ENCODE assay signal across 16 cellular contexts in genomic region chr3:71548995-71549394, GRCh38. TPM values are rescaled to one million over a fixed set of nuclear protein-coding genes. Genes with fewer than 3 reads are reported as not detected.
DNase-seq lines count a peak whose midpoint lies in the region; ATAC-seq lines count a peak whose summit lies in the region.
"Had no signal": no experiment of that assay in that cellular context is flagged by ENCODE, and none has a peak within 500 bp of the region (broad histone marks: within the 10 kb centered on the region; RNA-seq: fewer than 3 reads in every experiment).

No MANE protein-coding gene starts in this region.

- in situ Hi-C loops in ACHN (cut with HindIII; ENCODE audit: low pct_ligation_motif_present, low pct_unique_long_range_greater_than_20kb, low sequenced_read_pairs) = no loop called here

- peaks cover 12% of the 10 kb centered on the region for H3K4me1 Mint-ChIP-seq in activated naive CD8-positive, alpha-beta T cell treated with anti-CD3 and anti-CD28 coated beads, Interleukin-2, amount 50 U/mL, for 24 hours

- H3K27ac Mint-ChIP-seq in activated naive CD8-positive, alpha-beta T cell treated with anti-CD3 and anti-CD28 coated beads, Interleukin-2, amount 50 U/mL, for 24 hours = no peak overlapping the region

- H3K4me3 Mint-ChIP-seq in activated naive CD8-positive, alpha-beta T cell treated with anti-CD3 and anti-CD28 coated beads, Interleukin-2, amount 50 U/mL, for 24 hours = no peak overlapping the region
- H3K4me3 Mint-ChIP-seq: activated T-cell treated with anti-CD3 and anti-CD28 coated beads, Interleukin-2, amount 50 U/mL, for 4 hours had no signal

- peak; percentile 73 for DNase-seq in ACHN
- no peak for DNase-seq in activated T-cell treated with anti-CD3 and anti-CD28 coated beads, Interleukin-2, amount 50 U/mL, for 1 hour
- no peak for DNase-seq in CD1c-positive myeloid dendritic cell (ENCODE audit: extremely low spot score)
- no peak for DNase-seq in activated naive CD8-positive, alpha-beta T cell treated with anti-CD3 and anti-CD28 coated beads, Interleukin-2, amount 50 U/mL, for 24 hours
- DNase-seq in mesenteric fat pad (ENCODE audit: low spot score) = no peak
- DNase-seq: activated T-cell treated with anti-CD3 and anti-CD28 coated beads, Interleukin-2, amount 50 U/mL, for 4 hours; dorsolateral prefrontal cortex; NCI-H187; stimulated activated CD4-positive, alpha-beta T cell treated with anti-CD3 and anti-CD28 coated beads, Interleukin-12 subunit alpha, Interleukin-12 subunit beta, amount 100 ng/mL, for 4 hours; stimulated activated CD8-positive, alpha-beta memory T cell treated with anti-CD3 and anti-CD28 coated beads, Interleukin-4, amount 100 ng/mL, for 48 hours; upper lobe of left lung had no signal

- H3K9me3 Mint-ChIP-seq in activated naive CD8-positive, alpha-beta T cell treated with anti-CD3 and anti-CD28 coated beads, Interleukin-2, amount 50 U/mL, for 24 hours = no peaks in the 10 kb centered on the region
- H3K9me3 Mint-ChIP-seq: activated T-cell treated with anti-CD3 and anti-CD28 coated beads, Interleukin-2, amount 50 U/mL, for 4 hours had no signal

- no peaks in the 10 kb centered on the region for H3K27me3 Mint-ChIP-seq in activated naive CD8-positive, alpha-beta T cell treated with anti-CD3 and anti-CD28 coated beads, Interleukin-2, amount 50 U/mL, for 24 hours

- H3K36me3 Mint-ChIP-seq in activated naive CD8-positive, alpha-beta T cell treated with anti-CD3 and anti-CD28 coated beads, Interleukin-2, amount 50 U/mL, for 24 hours (ENCODE audit: low read depth) = peaks cover 1% of the 10 kb centered on the region

- ATAC-seq in GM19395 (IDR thresholded peaks at IDR 0.05; ENCODE audit: unreplicated experiment) (peak; percentile 96), HG02798 (IDR thresholded peaks at IDR 0.05; ENCODE audit: poor library complexity, unreplicated experiment) (peak; percentile 84), HG03558 (IDR thresholded peaks at IDR 0.05; ENCODE audit: extremely low read depth, unreplicated experiment) (peak; percentile 86)
- ATAC-seq in activated naive CD8-positive, alpha-beta T cell treated with anti-CD3 and anti-CD28 coated beads, Interleukin-2, amount 50 U/mL, for 24 hours = no peak
- ATAC-seq: activated T-cell treated with anti-CD3 and anti-CD28 coated beads, Interleukin-2, amount 50 U/mL, for 4 hours; HCT116; K562 had no signal

RNA-seq across cellular contexts. Expression of gene FOXP1, which starts 34.5 kb away (rescaled TPM):
- total RNA-seq in mesenteric fat pad = 74.2 TPM
